In genomic region chr11:126973051-126973450, GRCh38 we compare ENCODE assay signal across 35 cellular contexts. TPM values are rescaled to one million over a fixed set of nuclear protein-coding genes. Genes with fewer than 3 reads are reported as not detected.
"Had no signal": no experiment of that assay in that cellular context is flagged by ENCODE, and none has a peak within 500 bp of the region (broad histone marks: within the 10 kb centered on the region; RNA-seq: fewer than 3 reads in every experiment).

No MANE protein-coding gene starts in this region.

- H3K4me3 ChIP-seq: adrenal gland, body of pancreas, breast epithelium had no signal

- H3K27ac ChIP-seq: adrenal gland, body of pancreas, brain microvascular endothelial cell, breast epithelium, VCaP had no signal

- H3K27ac Mint-ChIP-seq: activated B cell treated with CpG ODN at 0.5 μM for 24 hours; activated CD4-positive, alpha-beta memory T cell treated with anti-CD3 and anti-CD28 coated beads for 36 hours; activated CD4-positive, alpha-beta T cell treated with anti-CD3 and anti-CD28 coated beads, Interleukin-2, amount 10 ng/mL, durations not matched to agents 24 days and 14 days; activated CD8-positive, alpha-beta T cell treated with anti-CD3 and anti-CD28 coated beads for 36 hours; activated naive CD4-positive, alpha-beta T cell treated with anti-CD3 and anti-CD28 coated beads for 36 hours; activated naive CD4-positive, alpha-beta T cell treated with anti-CD3 and anti-CD28 coated beads, Interleukin-2, amount 50 U/mL, for 72 hours; activated naive CD8-positive, alpha-beta T cell treated with anti-CD3 and anti-CD28 coated beads for 36 hours; activated T-cell treated with anti-CD3 and anti-CD28 coated beads, Interleukin-2, amount 50 U/mL, for 72 hours; activated T-helper 1 cell treated with anti-CD3 and anti-CD28 coated beads, Interleukin-12 subunit alpha, Interleukin-12 subunit beta, Interleukin-2, Interleukin-4 antibody, amounts not matched to agents 30 ng/mL and 10 ng/mL and 1 ng/mL, durations not matched to agents 14 hours and 24 hours and 36 hours; activated T-helper 17 cell treated with anti-CD3 and anti-CD28 coated beads, Interleukin-2, amount 50 U/mL, for 72 hours; T-helper 1 cell treated with Interleukin-12 subunit alpha and Interleukin-12 subunit beta and Interleukin-4 antibody, amounts not matched to agents 30 μg/mL and 1 μg/mL, for 36 hours; T-helper 2 cell treated with Interferon-gamma antibody and Interleukin-4, amounts not matched to agents 5 μg/mL and 100 μg/mL, for 36 hours had no signal

- H3K4me3 Mint-ChIP-seq: activated B cell treated with CpG ODN at 0.5 μM for 24 hours; activated CD4-positive, alpha-beta memory T cell treated with anti-CD3 and anti-CD28 coated beads for 36 hours; activated CD4-positive, alpha-beta T cell treated with anti-CD3 and anti-CD28 coated beads, Interleukin-2, amount 10 ng/mL, durations not matched to agents 24 days and 14 days; activated CD8-positive, alpha-beta T cell treated with anti-CD3 and anti-CD28 coated beads for 36 hours; activated naive CD4-positive, alpha-beta T cell treated with anti-CD3 and anti-CD28 coated beads for 36 hours; activated naive CD8-positive, alpha-beta T cell treated with anti-CD3 and anti-CD28 coated beads for 36 hours; activated T-cell treated with anti-CD3 and anti-CD28 coated beads, Interleukin-2, amount 50 U/mL, for 4 hours; activated T-cell treated with anti-CD3 and anti-CD28 coated beads, Interleukin-2, amount 50 U/mL, for 72 hours; activated T-helper 1 cell treated with anti-CD3 and anti-CD28 coated beads, Interleukin-12 subunit alpha, Interleukin-12 subunit beta, Interleukin-2, Interleukin-4 antibody, amounts not matched to agents 30 ng/mL and 10 ng/mL and 1 ng/mL, durations not matched to agents 14 hours and 24 hours and 36 hours; activated T-helper 17 cell treated with anti-CD3 and anti-CD28 coated beads, Interleukin-2, amount 50 U/mL, for 72 hours; T-helper 1 cell treated with Interleukin-12 subunit alpha and Interleukin-12 subunit beta and Interleukin-4 antibody, amounts not matched to agents 30 μg/mL and 1 μg/mL, for 36 hours; T-helper 2 cell treated with Interferon-gamma antibody and Interleukin-4, amounts not matched to agents 5 μg/mL and 100 μg/mL, for 36 hours had no signal

- H3K9me3 Mint-ChIP-seq: activated CD4-positive, alpha-beta T cell treated with anti-CD3 and anti-CD28 coated beads, Interleukin-2, amount 10 ng/mL, durations not matched to agents 24 days and 14 days; activated naive CD4-positive, alpha-beta T cell treated with anti-CD3 and anti-CD28 coated beads for 36 hours; activated T-cell treated with anti-CD3 and anti-CD28 coated beads, Interleukin-2, amount 50 U/mL, for 4 hours; activated T-cell treated with anti-CD3 and anti-CD28 coated beads, Interleukin-2, amount 50 U/mL, for 72 hours; activated T-helper 1 cell treated with anti-CD3 and anti-CD28 coated beads, Interleukin-12 subunit alpha, Interleukin-12 subunit beta, Interleukin-2, Interleukin-4 antibody, amounts not matched to agents 30 ng/mL and 10 ng/mL and 1 ng/mL, durations not matched to agents 14 hours and 24 hours and 36 hours; T-helper 1 cell treated with Interleukin-12 subunit alpha and Interleukin-12 subunit beta and Interleukin-4 antibody, amounts not matched to agents 30 μg/mL and 1 μg/mL, for 36 hours; T-helper 2 cell treated with Interferon-gamma antibody and Interleukin-4, amounts not matched to agents 5 μg/mL and 100 μg/mL, for 36 hours had no signal

- H3K27me3 ChIP-seq: adrenal gland, body of pancreas, brain microvascular endothelial cell had no signal

- H3K4me1 Mint-ChIP-seq: activated B cell treated with CpG ODN at 0.5 μM for 24 hours; activated CD4-positive, alpha-beta T cell treated with anti-CD3 and anti-CD28 coated beads, Interleukin-2, amount 10 ng/mL, durations not matched to agents 24 days and 14 days; activated naive CD8-positive, alpha-beta T cell treated with anti-CD3 and anti-CD28 coated beads for 36 hours; activated T-helper 17 cell treated with anti-CD3 and anti-CD28 coated beads, Interleukin-2, amount 50 U/mL, for 72 hours had no signal

- H3K4me1 ChIP-seq: adrenal gland, body of pancreas, breast epithelium had no signal

- H3K36me3 ChIP-seq: adrenal gland, brain microvascular endothelial cell, breast epithelium had no signal

- H3K36me3 Mint-ChIP-seq: activated CD4-positive, alpha-beta memory T cell treated with anti-CD3 and anti-CD28 coated beads for 36 hours; activated naive CD4-positive, alpha-beta T cell treated with anti-CD3 and anti-CD28 coated beads, Interleukin-2, amount 50 U/mL, for 72 hours; activated naive CD8-positive, alpha-beta T cell treated with anti-CD3 and anti-CD28 coated beads for 36 hours had no signal

- DNase-seq: activated B cell treated with CpG ODN at 0.5 μM for 24 hours; activated CD4-positive, alpha-beta memory T cell treated with anti-CD3 and anti-CD28 coated beads for 36 hours; activated CD4-positive, alpha-beta T cell treated with anti-CD3 and anti-CD28 coated beads for 4 hours; activated CD4-positive, alpha-beta T cell treated with anti-CD3 and anti-CD28 coated beads, Interleukin-2, amount 10 ng/mL, durations not matched to agents 24 days and 14 days; activated CD4-positive, alpha-beta T cell treated with anti-CD3 and anti-CD28 coated beads, Interleukin-2, amount 50 U/mL, for 1 hour; activated CD4-positive, alpha-beta T cell treated with anti-CD3 and anti-CD28 coated beads, Interleukin-2, amount 50 U/mL, for 4 hours; activated CD4-positive, CD25-positive, alpha-beta regulatory T cell treated with anti-CD3 and anti-CD28 coated beads, Interleukin-2, amount 50 U/mL, for 72 hours; activated CD8-positive, alpha-beta memory T cell treated with anti-CD3 and anti-CD28 coated beads, Interleukin-2, amount 50 U/mL, for 4 hours; activated CD8-positive, alpha-beta T cell treated with anti-CD3 and anti-CD28 coated beads for 36 hours; activated effector memory CD4-positive, alpha-beta T cell treated with anti-CD3 and anti-CD28 coated beads, Interleukin-2, amount 50 U/mL, for 16 hours; activated naive CD4-positive, alpha-beta T cell treated with anti-CD3 and anti-CD28 coated beads for 36 hours; activated naive CD4-positive, alpha-beta T cell treated with anti-CD3 and anti-CD28 coated beads, Interleukin-2, amount 50 U/mL, for 16 hours; activated naive CD8-positive, alpha-beta T cell treated with anti-CD3 and anti-CD28 coated beads for 36 hours; activated T-cell treated with anti-CD3 and anti-CD28 coated beads for 4 hours; activated T-cell treated with anti-CD3 and anti-CD28 coated beads, Interleukin-2, amount 50 U/mL, for 1 hour; activated T-cell treated with anti-CD3 and anti-CD28 coated beads, Interleukin-2, amount 50 U/mL, for 4 hours; activated T-cell treated with anti-CD3 and anti-CD28 coated beads, Interleukin-2, amount 50 U/mL, for 72 hours; adrenal gland; amniotic stem cell; aorta; body of pancreas; brain microvascular endothelial cell; central memory CD4-positive, alpha-beta T cell; SW 1271; T-helper 1 cell; T-helper 2 cell; T-helper 9 cell had no signal

- H3K9me3 ChIP-seq: adrenal gland, body of pancreas, breast epithelium had no signal

RNA-seq across cellular contexts. Expression of gene KIRREL3, which starts 27.5 kb away (rescaled TPM):
- total RNA-seq: activated B cell treated with CpG ODN at 0.5 μM for 24 hours; activated CD4-positive, alpha-beta memory T cell treated with anti-CD3 and anti-CD28 coated beads for 36 hours; activated CD4-positive, alpha-beta T cell treated with anti-CD3 and anti-CD28 coated beads, Interleukin-2, amount 10 ng/mL, durations not matched to agents 24 days and 14 days; activated CD8-positive, alpha-beta memory T cell treated with anti-CD3 and anti-CD28 coated beads for 36 hours; activated CD8-positive, alpha-beta T cell treated with anti-CD3 and anti-CD28 coated beads for 36 hours; activated naive CD4-positive, alpha-beta T cell treated with anti-CD3 and anti-CD28 coated beads for 36 hours; activated naive CD4-positive, alpha-beta T cell treated with anti-CD3 and anti-CD28 coated beads, Interleukin-2, amount 50 U/mL, for 72 hours; activated naive CD8-positive, alpha-beta T cell treated with anti-CD3 and anti-CD28 coated beads for 36 hours; activated T-cell treated with anti-CD3 and anti-CD28 coated beads, Interleukin-2, amount 50 U/mL, for 4 hours; activated T-cell treated with anti-CD3 and anti-CD28 coated beads, Interleukin-2, amount 50 U/mL, for 72 hours; activated T-helper 1 cell treated with anti-CD3 and anti-CD28 coated beads, Interleukin-12 subunit alpha, Interleukin-12 subunit beta, Interleukin-2, Interleukin-4 antibody, amounts not matched to agents 30 ng/mL and 10 ng/mL and 1 ng/mL, durations not matched to agents 14 hours and 24 hours and 36 hours; activated T-helper 17 cell treated with anti-CD3 and anti-CD28 coated beads, Interleukin-2, amount 50 U/mL, for 72 hours had no signal
- polyA plus RNA-seq: aorta had no signal
